In genomic region chr5:109412981-109413402, GRCh38 we compare ENCODE assay signal across 9 cellular contexts. TPM values are rescaled to one million over a fixed set of nuclear protein-coding genes. Genes with fewer than 3 reads are reported as not detected.
DNase-seq lines count a peak whose midpoint lies in the region; ATAC-seq, FAIRE-seq and TF ChIP-seq lines count a peak whose summit lies in the region.
"Had no signal": no experiment of that assay in that cellular context is flagged by ENCODE, and none has a peak within 500 bp of the region (broad histone marks: within the 10 kb centered on the region; RNA-seq: fewer than 3 reads in every experiment).

No MANE protein-coding gene starts in this region.

- H3K9me3 ChIP-seq in gastroesophageal sphincter: peaks cover 0 to 5% (median 0%) of the 10 kb centered on the region in 3 donors
- H3K9me3 ChIP-seq in psoas muscle: no peaks in the 10 kb centered on the region
- H3K9me3 ChIP-seq in MG63: peaks cover 2% of the 10 kb centered on the region; the same call in 1 of the 2 replicates

- no peak overlapping the region for H3K4me3 ChIP-seq in gastroesophageal sphincter
- no peak overlapping the region for H3K4me3 ChIP-seq in psoas muscle
- no peak overlapping the region for H3K4me3 ChIP-seq in MG63

- peak overlapping the region; percentile 96 to 99 (median 98) for H3K27ac ChIP-seq in gastroesophageal sphincter
- peak overlapping the region; percentile 98 for H3K27ac ChIP-seq in psoas muscle

- H3K27me3 ChIP-seq in gastroesophageal sphincter: no peaks in the 10 kb centered on the region
- H3K27me3 ChIP-seq in psoas muscle (ENCODE audit: insufficient read depth in 3 of 3, low read length in 2 of 3): no peaks in the 10 kb centered on the region
- H3K27me3 ChIP-seq in MG63: no peaks in the 10 kb centered on the region

- peak; percentile 59 for FAIRE-seq in GM12891 (lab: Jason Lieb, UNC)

- H3K36me3 ChIP-seq in gastroesophageal sphincter: no peaks in the 10 kb centered on the region
- H3K36me3 ChIP-seq in psoas muscle (ENCODE audit: insufficient read depth in 1 of 2, low read depth in 1 of 2): no peaks in the 10 kb centered on the region
- no peaks in the 10 kb centered on the region for H3K36me3 ChIP-seq in MG63

- DNase-seq in GM12891 (ENCODE audit: insufficient read length, low spot score) (no peak), NCI-H146 (lab: John Stamatoyannopoulos, UW) (peak; percentile 75), psoas muscle (no peak), GM20000 (ENCODE audit: low spot score) (no peak), MG63 (no peak)
- DNase-seq in central memory CD4-positive, alpha-beta T cell: no peak
- DNase-seq: activated CD8-positive, alpha-beta memory T cell treated with anti-CD3 and anti-CD28 coated beads, Interleukin-2, amount 50 U/mL, for 48 hours had no signal

- TF ChIP-seq POLR2A in GM12891 (IDR thresholded peaks at IDR 0.05; ENCODE audit: low read depth, low read length) (no peak), gastroesophageal sphincter (IDR thresholded peaks at IDR 0.05) (no peak)

- no peak for TF ChIP-seq CTCF in gastroesophageal sphincter (IDR thresholded peaks at IDR 0.05)
- TF ChIP-seq CTCF in psoas muscle (IDR thresholded peaks at IDR 0.05): no peak
- no peak for TF ChIP-seq CTCF in GM20000 (IDR thresholded peaks at IDR 0.05; ENCODE audit: extremely low read depth, missing control alignments)

- ATAC-seq in gastroesophageal sphincter: no peak
- ATAC-seq in psoas muscle: no peak
- no peak for ATAC-seq in HG03521 (IDR thresholded peaks at IDR 0.05; ENCODE audit: unreplicated experiment)

- H3K4me1 ChIP-seq in gastroesophageal sphincter (peaks cover 15 to 34% (median 23%) of the 10 kb centered on the region in 3 donors), psoas muscle (peaks cover 13% of the 10 kb centered on the region)

- no peak for TF ChIP-seq EP300 in gastroesophageal sphincter (IDR thresholded peaks at IDR 0.05)

- 0 to 6% methylated on average over 1 of the region's 1 CpG for WGBS in gastroesophageal sphincter (ENCODE audit: low coverage in 1 of 2), 2 donors
- 32 to 50% (median 44%) methylated on average over 1 of the region's 1 CpG for WGBS in psoas muscle, 3 donors

- intact Hi-C loops in psoas muscle (cut with DNase I): loop anchor here in 1 of 2 donors (5.0 kb wide), 1 partner anchor 686 kb away; no protein-coding TSS in a partner anchor

TF ChIP-seq in GM12891, 5 proteins besides CTCF, POLR2A, EP300 and RAD21:
- TF ChIP-seq SPI1 (IDR thresholded peaks at IDR 0.05; ENCODE audit: low read depth, low read length) (no peak), POU2F2 (IDR thresholded peaks at IDR 0.05; ENCODE audit: low read depth, low read length) (no peak), POLR2AphosphoS5 (IDR thresholded peaks at IDR 0.05; ENCODE audit: low read depth, low read length) (no peak)

RNA-seq across cellular contexts. Expression of gene PJA2, which starts 3.2 kb away (rescaled TPM):
- polyA plus RNA-seq in GM12891 (2012; ENCODE audit: low read depth, missing spikeins): 33.0 TPM
- total RNA-seq in gastroesophageal sphincter (100 to 1,000 TPM; 160 to 297 (median 181) TPM), psoas muscle (10 to 100 TPM; 39.3 to 66.9 (median 51.3) TPM)
- 10 to 100 TPM; 20.9 to 34.1 (median 23.3) TPM for polyA plus RNA-seq in psoas muscle
- 43.8 and 57.7 TPM in 2 replicates for total RNA-seq in MG63 (2014; rRNA removed; shearing (Covaris generic); ENCODE audit: low replicate concordance)
